ENCODE assay signal across 7 cellular contexts in the genomic region with DNA sequence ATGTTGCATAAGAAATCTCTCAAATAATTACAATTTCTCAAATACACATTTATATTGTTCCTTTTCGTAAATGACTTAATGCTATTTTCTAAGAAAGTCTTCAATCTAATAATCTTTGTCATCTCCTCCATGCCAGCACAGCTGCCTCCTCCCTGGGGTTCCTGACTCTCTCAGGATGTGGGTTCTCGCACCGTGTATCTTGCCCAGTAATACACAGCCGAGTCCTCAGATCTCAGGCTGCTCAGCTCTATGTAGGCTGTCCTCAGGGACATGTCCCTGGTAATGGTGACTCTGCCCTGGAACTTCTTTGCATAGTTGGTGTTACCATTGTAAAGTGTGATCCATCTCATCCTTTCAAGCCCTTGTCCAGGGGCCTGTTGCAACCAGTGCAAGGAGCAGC.
DNase-seq lines count a peak whose midpoint lies in the region; ATAC-seq, FAIRE-seq and TF ChIP-seq lines count a peak whose summit lies in the region.
"Not testable (repeated sequence)": the region's sequence is repeated elsewhere in the genome, so short reads cannot be mapped to it uniquely, and the experiment has no call there.

No MANE protein-coding gene starts in this region.

- H3K27me3 ChIP-seq in BLaER1 = not testable (repeated sequence)

- H3K27ac Mint-ChIP-seq in T-helper 17 cell; central memory CD8-positive, alpha-beta T cell (ENCODE audit: low read depth); stimulated activated effector memory CD8-positive, alpha-beta T cell treated with anti-CD3 and anti-CD28 coated beads, Interleukin-12 subunit alpha, Interleukin-12 subunit beta, amount 100 ng/mL, for 72 hours: not testable (repeated sequence)
- H3K27ac Mint-ChIP-seq in activated CD8-positive, alpha-beta T cell treated with anti-CD3 and anti-CD28 coated beads, Interleukin-2, amount 10 ng/mL, durations not matched to agents 7 days and 5 days = peak overlapping the region; percentile 32
- peak overlapping the region in 3 of 10 donors; percentile 10 to 60 (median 29) for H3K27ac Mint-ChIP-seq in naive thymus-derived CD8-positive, alpha-beta T cell

- H3K36me3 ChIP-seq in BLaER1 = not testable (repeated sequence)

- not testable (repeated sequence) for DNase-seq in GM12891 (ENCODE audit: insufficient read length, low spot score); T-helper 17 cell; activated CD8-positive, alpha-beta T cell treated with anti-CD3 and anti-CD28 coated beads, Interleukin-2, amount 10 ng/mL, durations not matched to agents 7 days and 5 days; central memory CD8-positive, alpha-beta T cell (ENCODE audit: low spot score in 2 of 2); naive thymus-derived CD8-positive, alpha-beta T cell; stimulated activated effector memory CD8-positive, alpha-beta T cell treated with anti-CD3 and anti-CD28 coated beads, Interleukin-12 subunit alpha, Interleukin-12 subunit beta, amount 100 ng/mL, for 72 hours (ENCODE audit: low spot score in 2 of 2)

- H3K27me3 Mint-ChIP-seq in T-helper 17 cell; activated CD8-positive, alpha-beta T cell treated with anti-CD3 and anti-CD28 coated beads, Interleukin-2, amount 10 ng/mL, durations not matched to agents 7 days and 5 days (ENCODE audit: low read depth); central memory CD8-positive, alpha-beta T cell; naive thymus-derived CD8-positive, alpha-beta T cell: not testable (repeated sequence)

- not testable (repeated sequence) for H3K9ac ChIP-seq in BLaER1

- not testable (repeated sequence) for H3K27ac ChIP-seq in BLaER1

- H4K20me1 ChIP-seq in BLaER1 = not testable (repeated sequence)

- H3K4me1 Mint-ChIP-seq in T-helper 17 cell = not testable (repeated sequence)
- H3K4me1 Mint-ChIP-seq in activated CD8-positive, alpha-beta T cell treated with anti-CD3 and anti-CD28 coated beads, Interleukin-2, amount 10 ng/mL, durations not matched to agents 7 days and 5 days (ENCODE audit: low read depth) = peaks cover 26% of the 10 kb centered on the region
- peaks cover 15% of the 10 kb centered on the region for H3K4me1 Mint-ChIP-seq in central memory CD8-positive, alpha-beta T cell
- H3K4me1 Mint-ChIP-seq in naive thymus-derived CD8-positive, alpha-beta T cell = peaks cover 7 to 14% (median 13%) of the 10 kb centered on the region in 4 donors
- peaks cover 19% of the 10 kb centered on the region for H3K4me1 Mint-ChIP-seq in stimulated activated effector memory CD8-positive, alpha-beta T cell treated with anti-CD3 and anti-CD28 coated beads, Interleukin-12 subunit alpha, Interleukin-12 subunit beta, amount 100 ng/mL, for 72 hours

- CTCF ChIA-PET in activated CD8-positive, alpha-beta T cell treated with anti-CD3 and anti-CD28 coated beads, Interleukin-2, amount 10 ng/mL, durations not matched to agents 7 days and 5 days (lab: Charles Lee) = not testable (repeated sequence)

- peak; percentile 9 for FAIRE-seq in GM12891 (lab: Jason Lieb, UNC)

- not testable (repeated sequence) for H3K36me3 Mint-ChIP-seq in T-helper 17 cell (ENCODE audit: low read depth); activated CD8-positive, alpha-beta T cell treated with anti-CD3 and anti-CD28 coated beads, Interleukin-2, amount 10 ng/mL, durations not matched to agents 7 days and 5 days (ENCODE audit: low read depth); central memory CD8-positive, alpha-beta T cell (ENCODE audit: insufficient read depth); naive thymus-derived CD8-positive, alpha-beta T cell; stimulated activated effector memory CD8-positive, alpha-beta T cell treated with anti-CD3 and anti-CD28 coated beads, Interleukin-12 subunit alpha, Interleukin-12 subunit beta, amount 100 ng/mL, for 72 hours

- H3K9me3 ChIP-seq in BLaER1; T-helper 17 cell (ENCODE audit: control insufficient read depth, low read length, poor library complexity, severe bottlenecking): not testable (repeated sequence)

- H3K9me3 Mint-ChIP-seq in activated CD8-positive, alpha-beta T cell treated with anti-CD3 and anti-CD28 coated beads, Interleukin-2, amount 10 ng/mL, durations not matched to agents 7 days and 5 days (ENCODE audit: insufficient read depth); central memory CD8-positive, alpha-beta T cell; naive thymus-derived CD8-positive, alpha-beta T cell; stimulated activated effector memory CD8-positive, alpha-beta T cell treated with anti-CD3 and anti-CD28 coated beads, Interleukin-12 subunit alpha, Interleukin-12 subunit beta, amount 100 ng/mL, for 72 hours: not testable (repeated sequence)

- POLR2A ChIA-PET in activated CD8-positive, alpha-beta T cell treated with anti-CD3 and anti-CD28 coated beads, Interleukin-2, amount 10 ng/mL, durations not matched to agents 7 days and 5 days (lab: Charles Lee); naive thymus-derived CD8-positive, alpha-beta T cell (lab: Charles Lee): not testable (repeated sequence)

- not testable (repeated sequence) for H3K4me3 Mint-ChIP-seq in T-helper 17 cell; activated CD8-positive, alpha-beta T cell treated with anti-CD3 and anti-CD28 coated beads, Interleukin-2, amount 10 ng/mL, durations not matched to agents 7 days and 5 days; central memory CD8-positive, alpha-beta T cell; stimulated activated effector memory CD8-positive, alpha-beta T cell treated with anti-CD3 and anti-CD28 coated beads, Interleukin-12 subunit alpha, Interleukin-12 subunit beta, amount 100 ng/mL, for 72 hours
- H3K4me3 Mint-ChIP-seq in naive thymus-derived CD8-positive, alpha-beta T cell = peak overlapping the region in 2 of 10 donors; percentile 34 to 54

- H3K4me3 ChIP-seq in BLaER1 = not testable (repeated sequence)

- TF ChIP-seq POLR2A in GM12891 (IDR thresholded peaks at IDR 0.05; ENCODE audit: low read depth, low read length) = not testable (repeated sequence)

- H3K4me2 ChIP-seq in BLaER1 = peak overlapping the region; percentile 24; the same call in 1 of the 2 replicates

- H3K4me1 ChIP-seq in BLaER1 = peaks cover 25% of the 10 kb centered on the region

- ATAC-seq in T-helper 17 cell = peak; percentile 67
- ATAC-seq in activated CD8-positive, alpha-beta T cell treated with anti-CD3 and anti-CD28 coated beads, Interleukin-2, amount 10 ng/mL, durations not matched to agents 7 days and 5 days = peak; percentile 54
- peak; percentile 67 for ATAC-seq in central memory CD8-positive, alpha-beta T cell (replicated peaks; ENCODE audit: extremely low read depth, poor library complexity, severe bottlenecking)
- peak; percentile 37 to 39 for ATAC-seq in naive thymus-derived CD8-positive, alpha-beta T cell
- ATAC-seq in stimulated activated effector memory CD8-positive, alpha-beta T cell treated with anti-CD3 and anti-CD28 coated beads, Interleukin-12 subunit alpha, Interleukin-12 subunit beta, amount 100 ng/mL, for 72 hours = peak; percentile 74
